15 cellular contexts compared by ENCODE assay signal in the genomic region with DNA sequence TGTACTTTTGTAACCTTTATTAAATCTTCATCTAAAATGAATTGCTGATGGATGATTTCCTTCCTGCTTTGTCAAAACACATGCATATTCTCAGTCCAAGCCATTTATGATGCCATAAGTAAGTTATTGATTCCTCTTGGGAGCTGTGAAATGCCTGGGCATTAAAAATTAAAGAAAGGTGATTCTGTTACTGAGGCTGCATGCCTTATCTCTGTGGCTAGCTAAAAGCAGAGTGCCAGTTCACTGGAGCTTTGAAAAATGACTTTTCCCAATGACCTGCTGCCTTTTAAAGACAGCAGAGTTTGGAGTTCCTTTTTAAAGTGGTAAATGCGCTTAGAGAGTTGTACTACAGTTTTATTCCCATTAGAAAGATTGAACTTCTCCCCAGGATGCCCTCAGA.
DNase-seq lines count a peak whose midpoint lies in the region; ATAC-seq and TF ChIP-seq lines count a peak whose summit lies in the region.
"Had no signal": no experiment of that assay in that cellular context is flagged by ENCODE, and none has a peak within 500 bp of the region (broad histone marks: within the 10 kb centered on the region; RNA-seq: fewer than 3 reads in every experiment).

No MANE protein-coding gene starts in this region.

- no peak for DNase-seq in caudate nucleus (lab: John Stamatoyannopoulos, UW)
- peak; percentile 10 for DNase-seq in fibroblast of the aortic adventitia (ENCODE audit: low read depth)
- DNase-seq in substantia nigra (lab: John Stamatoyannopoulos, UW): no peak
- no peak for DNase-seq in C1 segment of cervical spinal cord (lab: John Stamatoyannopoulos, UW)
- no peak for DNase-seq in AG08396 (ENCODE audit: low spot score)
- DNase-seq: ACHN; AML-193; Calu3; CD4-positive, alpha-beta memory T cell; DMS79 treated with DMSO at 0.1 percent for 48 hours; GF-D8; H9 had no signal

- no peaks in the 10 kb centered on the region for H3K9me3 Mint-ChIP-seq in activated T-helper 17 cell treated with anti-CD3 and anti-CD28 coated beads, Interleukin-2, amount 50 U/mL, for 72 hours
- H3K9me3 Mint-ChIP-seq: CD4-positive, alpha-beta memory T cell; H9 had no signal

- CTCF ChIA-PET in HEK293 (lab: Yijun Ruan, JAX): no interaction called here

- no peak overlapping the region for H3K4me3 Mint-ChIP-seq in activated T-helper 17 cell treated with anti-CD3 and anti-CD28 coated beads, Interleukin-2, amount 50 U/mL, for 72 hours
- H3K4me3 Mint-ChIP-seq: CD14-positive monocyte; CD4-positive, alpha-beta memory T cell; H9 had no signal

- H3K4me1 ChIP-seq in HEK293 (ENCODE audit: control insufficient read depth, insufficient read depth, low read length): peaks cover 14% of the 10 kb centered on the region

- ATAC-seq in activated T-helper 17 cell treated with anti-CD3 and anti-CD28 coated beads, Interleukin-2, amount 50 U/mL, for 72 hours (replicated peaks): no peak

- no peaks in the 10 kb centered on the region for H3K36me3 Mint-ChIP-seq in activated T-helper 17 cell treated with anti-CD3 and anti-CD28 coated beads, Interleukin-2, amount 50 U/mL, for 72 hours (ENCODE audit: low read depth)

- H3K27ac ChIP-seq in HEK293 (ENCODE audit: extremely low read depth, low read depth, low read length): no peak overlapping the region
- H3K27ac ChIP-seq in caudate nucleus (ENCODE audit: low read depth, low read length): peak overlapping the region; percentile 96
- peak overlapping the region; percentile 92 for H3K27ac ChIP-seq in substantia nigra (ENCODE audit: low read depth, low read length, poor library complexity, severe bottlenecking)

- no peaks in the 10 kb centered on the region for H3K9me3 ChIP-seq in HEK293 (ENCODE audit: control insufficient read depth, insufficient read depth, low read depth, low read length)

- H3K27me3 Mint-ChIP-seq in activated T-helper 17 cell treated with anti-CD3 and anti-CD28 coated beads, Interleukin-2, amount 50 U/mL, for 72 hours: no peaks in the 10 kb centered on the region
- H3K27me3 Mint-ChIP-seq: CD4-positive, alpha-beta memory T cell had no signal

- H3K27ac Mint-ChIP-seq in activated T-helper 17 cell treated with anti-CD3 and anti-CD28 coated beads, Interleukin-2, amount 50 U/mL, for 72 hours: no peak overlapping the region
- H3K27ac Mint-ChIP-seq: CD4-positive, alpha-beta memory T cell; H9 had no signal

- H3K4me1 Mint-ChIP-seq in activated T-helper 17 cell treated with anti-CD3 and anti-CD28 coated beads, Interleukin-2, amount 50 U/mL, for 72 hours: no peaks in the 10 kb centered on the region
- H3K4me1 Mint-ChIP-seq: CD4-positive, alpha-beta memory T cell had no signal

- H3K4me3 ChIP-seq in HEK293 (ENCODE audit: low read depth, low read length): no peak overlapping the region
- H3K4me3 ChIP-seq in fibroblast of the aortic adventitia (ENCODE audit: low read depth, low read length): no peak overlapping the region

- POLR2A ChIA-PET in HEK293 (lab: Yijun Ruan, JAX): no interaction called here

- H3K36me3 ChIP-seq in HEK293 (ENCODE audit: control insufficient read depth in 2 of 2, insufficient read depth in 1 of 2, low read length in 2 of 2): no peaks in the 10 kb centered on the region

- no peak for TF ChIP-seq CTCF in HEK293 (tag by site-specific recombination; IDR thresholded peaks at IDR 0.05)
- no peak for TF ChIP-seq CTCF in fibroblast of the aortic adventitia (IDR thresholded peaks at IDR 0.05; ENCODE audit: insufficient read depth, low read length)

TF ChIP-seq in HEK293, 187 proteins besides CTCF, POLR2A, EP300 and RAD21:
- TF ChIP-seq ZNF202 (tag by site-specific recombination; IDR thresholded peaks at IDR 0.05; ENCODE audit: borderline replicate concordance) (no peak), GLI2 (tag by site-specific recombination; IDR thresholded peaks at IDR 0.05; ENCODE audit: borderline replicate concordance, low read depth) (no peak), FEZF1 (tag by site-specific recombination; IDR thresholded peaks at IDR 0.05) (peak; percentile 72)
- TF ChIP-seq, protein P1, sequence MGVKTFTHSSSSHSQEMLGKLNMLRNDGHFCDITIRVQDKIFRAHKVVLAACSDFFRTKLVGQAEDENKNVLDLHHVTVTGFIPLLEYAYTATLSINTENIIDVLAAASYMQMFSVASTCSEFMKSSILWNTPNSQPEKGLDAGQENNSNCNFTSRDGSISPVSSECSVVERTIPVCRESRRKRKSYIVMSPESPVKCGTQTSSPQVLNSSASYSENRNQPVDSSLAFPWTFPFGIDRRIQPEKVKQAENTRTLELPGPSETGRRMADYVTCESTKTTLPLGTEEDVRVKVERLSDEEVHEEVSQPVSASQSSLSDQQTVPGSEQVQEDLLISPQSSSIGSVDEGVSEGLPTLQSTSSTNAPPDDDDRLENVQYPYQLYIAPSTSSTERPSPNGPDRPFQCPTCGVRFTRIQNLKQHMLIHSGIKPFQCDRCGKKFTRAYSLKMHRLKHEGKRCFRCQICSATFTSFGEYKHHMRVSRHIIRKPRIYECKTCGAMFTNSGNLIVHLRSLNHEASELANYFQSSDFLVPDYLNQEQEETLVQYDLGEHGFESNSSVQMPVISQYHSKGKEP (tag by site-specific recombination; IDR thresholded peaks at IDR 0.05): peak; percentile 51; the same call in 1 of the 2 replicates
- TF ChIP-seq, protein P2, sequence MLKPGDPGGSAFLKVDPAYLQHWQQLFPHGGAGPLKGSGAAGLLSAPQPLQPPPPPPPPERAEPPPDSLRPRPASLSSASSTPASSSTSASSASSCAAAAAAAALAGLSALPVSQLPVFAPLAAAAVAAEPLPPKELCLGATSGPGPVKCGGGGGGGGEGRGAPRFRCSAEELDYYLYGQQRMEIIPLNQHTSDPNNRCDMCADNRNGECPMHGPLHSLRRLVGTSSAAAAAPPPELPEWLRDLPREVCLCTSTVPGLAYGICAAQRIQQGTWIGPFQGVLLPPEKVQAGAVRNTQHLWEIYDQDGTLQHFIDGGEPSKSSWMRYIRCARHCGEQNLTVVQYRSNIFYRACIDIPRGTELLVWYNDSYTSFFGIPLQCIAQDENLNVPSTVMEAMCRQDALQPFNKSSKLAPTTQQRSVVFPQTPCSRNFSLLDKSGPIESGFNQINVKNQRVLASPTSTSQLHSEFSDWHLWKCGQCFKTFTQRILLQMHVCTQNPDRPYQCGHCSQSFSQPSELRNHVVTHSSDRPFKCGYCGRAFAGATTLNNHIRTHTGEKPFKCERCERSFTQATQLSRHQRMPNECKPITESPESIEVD (tag by site-specific recombination; IDR thresholded peaks at IDR 0.05): peak; percentile 87
